19 cellular contexts compared by ENCODE assay signal in the genomic region with DNA sequence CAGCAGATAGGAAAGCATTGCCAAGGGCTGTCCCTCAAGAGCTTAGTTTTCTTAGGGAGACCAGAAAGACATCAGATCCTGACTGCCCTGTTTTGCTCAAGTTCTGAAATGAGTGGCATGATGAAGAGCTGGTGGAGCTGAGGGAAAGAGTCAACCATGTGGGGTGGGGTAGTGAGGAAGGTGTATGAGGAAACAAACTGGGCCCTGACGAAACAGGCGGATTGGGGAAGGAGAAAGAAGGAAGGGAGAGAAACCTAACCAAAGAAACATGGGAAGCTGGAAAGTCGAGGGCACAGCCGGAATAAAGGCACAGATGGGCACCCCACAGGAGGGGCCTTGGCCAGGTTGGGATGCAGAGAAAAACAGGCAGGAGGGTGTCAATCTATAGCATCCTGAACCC. TPM values are rescaled to one million over a fixed set of nuclear protein-coding genes. Genes with fewer than 3 reads are reported as not detected.
DNase-seq lines count a peak whose midpoint lies in the region; ATAC-seq and TF ChIP-seq lines count a peak whose summit lies in the region.
"Had no signal": no experiment of that assay in that cellular context is flagged by ENCODE, and none has a peak within 500 bp of the region (broad histone marks: within the 10 kb centered on the region; RNA-seq: fewer than 3 reads in every experiment).

No MANE protein-coding gene starts in this region.

- no peaks in the 10 kb centered on the region for H3K27me3 Mint-ChIP-seq in activated T-cell treated with anti-CD3 and anti-CD28 coated beads, Interleukin-2, amount 50 U/mL, for 24 hours
- peaks cover 1% of the 10 kb centered on the region for H3K27me3 Mint-ChIP-seq in IgD-negative memory B cell
- no peaks in the 10 kb centered on the region for H3K27me3 Mint-ChIP-seq in central memory CD8-positive, alpha-beta T cell

- no peaks in the 10 kb centered on the region for H3K9me3 Mint-ChIP-seq in activated T-cell treated with anti-CD3 and anti-CD28 coated beads, Interleukin-2, amount 50 U/mL, for 24 hours
- H3K9me3 Mint-ChIP-seq in IgD-negative memory B cell, result no peaks in the 10 kb centered on the region
- no peaks in the 10 kb centered on the region for H3K9me3 Mint-ChIP-seq in central memory CD8-positive, alpha-beta T cell
- no peaks in the 10 kb centered on the region for H3K9me3 Mint-ChIP-seq in stimulated activated effector memory CD8-positive, alpha-beta T cell treated with anti-CD3 and anti-CD28 coated beads, Interleukin-12 subunit alpha, Interleukin-12 subunit beta, amount 100 ng/mL, for 72 hours

- no peaks in the 10 kb centered on the region for H3K27me3 ChIP-seq in tibial nerve

- H3K27ac Mint-ChIP-seq in activated T-cell treated with anti-CD3 and anti-CD28 coated beads, Interleukin-2, amount 50 U/mL, for 24 hours, result peak overlapping the region; percentile 98
- H3K27ac Mint-ChIP-seq in IgD-negative memory B cell, result peak overlapping the region in 2 of 3 donors; percentile 25 to 89
- H3K27ac Mint-ChIP-seq in central memory CD8-positive, alpha-beta T cell (ENCODE audit: low read depth), result peak overlapping the region; percentile 75
- peak overlapping the region; percentile 3 for H3K27ac Mint-ChIP-seq in stimulated activated effector memory CD8-positive, alpha-beta T cell treated with anti-CD3 and anti-CD28 coated beads, Interleukin-12 subunit alpha, Interleukin-12 subunit beta, amount 100 ng/mL, for 72 hours

- H3K27ac ChIP-seq in tibial nerve, result no peak overlapping the region
- H3K27ac ChIP-seq: prostate gland, VCaP had no signal

- 86 to 87% methylated on average over 4 of the region's 4 CpGs for WGBS in tibial nerve, 2 donors

- TF ChIP-seq CTCF in tibial nerve (IDR thresholded peaks at IDR 0.05), result no peak

- no peak for ATAC-seq in central memory CD8-positive, alpha-beta T cell (replicated peaks; ENCODE audit: extremely low read depth, poor library complexity, severe bottlenecking)
- no peak for ATAC-seq in stimulated activated effector memory CD8-positive, alpha-beta T cell treated with anti-CD3 and anti-CD28 coated beads, Interleukin-12 subunit alpha, Interleukin-12 subunit beta, amount 100 ng/mL, for 72 hours
- no peak for ATAC-seq in GM18858 (IDR thresholded peaks at IDR 0.05; ENCODE audit: unreplicated experiment)
- ATAC-seq: left colon, SK-N-SH treated with all-trans-retinoic acid at 6 μM for 48 hours had no signal

- TF ChIP-seq POLR2A in tibial nerve (IDR thresholded peaks at IDR 0.05), result no peak

- H3K4me3 ChIP-seq in tibial nerve, result no peak overlapping the region
- H3K4me3 ChIP-seq: prostate gland had no signal

- peaks cover 0 to 55% (median 7%) of the 10 kb centered on the region in 4 donors for H3K4me1 ChIP-seq in tibial nerve
- H3K4me1 ChIP-seq: prostate gland had no signal

- H3K36me3 ChIP-seq in tibial nerve, result peaks cover 7 to 93% (median 31%) of the 10 kb centered on the region in 3 donors

- TF ChIP-seq EP300 in tibial nerve (IDR thresholded peaks at IDR 0.05), result no peak

- peaks cover 72% of the 10 kb centered on the region for H3K4me1 Mint-ChIP-seq in activated T-cell treated with anti-CD3 and anti-CD28 coated beads, Interleukin-2, amount 50 U/mL, for 24 hours (ENCODE audit: low read depth)
- peaks cover 36 to 52% (median 38%) of the 10 kb centered on the region in 3 donors for H3K4me1 Mint-ChIP-seq in IgD-negative memory B cell
- peaks cover 75% of the 10 kb centered on the region for H3K4me1 Mint-ChIP-seq in central memory CD8-positive, alpha-beta T cell
- peaks cover 68% of the 10 kb centered on the region for H3K4me1 Mint-ChIP-seq in stimulated activated effector memory CD8-positive, alpha-beta T cell treated with anti-CD3 and anti-CD28 coated beads, Interleukin-12 subunit alpha, Interleukin-12 subunit beta, amount 100 ng/mL, for 72 hours

- H3K36me3 Mint-ChIP-seq in activated T-cell treated with anti-CD3 and anti-CD28 coated beads, Interleukin-2, amount 50 U/mL, for 24 hours (ENCODE audit: low read depth), result peaks cover 92% of the 10 kb centered on the region
- H3K36me3 Mint-ChIP-seq in IgD-negative memory B cell, result peaks cover 1% of the 10 kb centered on the region
- H3K36me3 Mint-ChIP-seq in central memory CD8-positive, alpha-beta T cell (ENCODE audit: insufficient read depth), result peaks cover 74% of the 10 kb centered on the region
- H3K36me3 Mint-ChIP-seq in stimulated activated effector memory CD8-positive, alpha-beta T cell treated with anti-CD3 and anti-CD28 coated beads, Interleukin-12 subunit alpha, Interleukin-12 subunit beta, amount 100 ng/mL, for 72 hours, result peaks cover 100% of the 10 kb centered on the region

- no peak for DNase-seq in activated T-cell treated with anti-CD3 and anti-CD28 coated beads, Interleukin-2, amount 50 U/mL, for 24 hours
- DNase-seq in activated T-cell treated with anti-CD3 and anti-CD28 coated beads, Interleukin-2, amount 50 U/mL, for 1 hour, result no peak
- DNase-seq in central memory CD8-positive, alpha-beta T cell (ENCODE audit: low spot score in 2 of 2), result no peak
- no peak for DNase-seq in stimulated activated effector memory CD8-positive, alpha-beta T cell treated with anti-CD3 and anti-CD28 coated beads, Interleukin-12 subunit alpha, Interleukin-12 subunit beta, amount 100 ng/mL, for 72 hours (ENCODE audit: low spot score in 2 of 2)
- DNase-seq in tibial nerve (ENCODE audit: low spot score in 2 of 2) (no peak), NCI-H187 (lab: John Stamatoyannopoulos, UW) (no peak)
- DNase-seq: ACHN; activated CD8-positive, alpha-beta memory T cell treated with anti-CD3 and anti-CD28 coated beads, Interleukin-2, amount 50 U/mL, for 4 hours; Calu3; foreskin fibroblast; GDM1; left colon; NCI-H1417 treated with DMSO at 0.1 percent for 48 hours; stimulated activated naive CD4-positive, alpha-beta T cell treated with Interleukin-2 at 50 U/mL for 16 hours had no signal

- peak overlapping the region; percentile 40 for H3K4me3 Mint-ChIP-seq in activated T-cell treated with anti-CD3 and anti-CD28 coated beads, Interleukin-2, amount 50 U/mL, for 24 hours
- H3K4me3 Mint-ChIP-seq in IgD-negative memory B cell, result peak overlapping the region in 1 of 4 donors; percentile 48
- H3K4me3 Mint-ChIP-seq in central memory CD8-positive, alpha-beta T cell, result peak overlapping the region; percentile 5
- peak overlapping the region; percentile 9 for H3K4me3 Mint-ChIP-seq in stimulated activated effector memory CD8-positive, alpha-beta T cell treated with anti-CD3 and anti-CD28 coated beads, Interleukin-12 subunit alpha, Interleukin-12 subunit beta, amount 100 ng/mL, for 72 hours

- no peaks in the 10 kb centered on the region for H3K9me3 ChIP-seq in tibial nerve
- H3K9me3 ChIP-seq: prostate gland had no signal

RNA-seq across cellular contexts. Expression of gene TGOLN2, which starts 8.0 kb away (rescaled TPM):
- 86.7 TPM for polyA plus RNA-seq in IgD-negative memory B cell
- total RNA-seq in tibial nerve, result 100 to 1,000 TPM in 3 of 4 donors, 10 to 100 TPM in 1; 96.9 to 128 (median 109) TPM

RNA-seq across cellular contexts. Expression of gene RETSAT, which starts 34.5 kb away (rescaled TPM):
- 10.6 TPM for polyA plus RNA-seq in IgD-negative memory B cell
- 100 to 1,000 TPM in 2 of 4 donors, 10 to 100 TPM in 2; 74.7 to 113 (median 97.5) TPM for total RNA-seq in tibial nerve

RNA-seq across cellular contexts. Expression of gene ELMOD3, which starts 34.8 kb away (rescaled TPM):
- 16.0 TPM for polyA plus RNA-seq in IgD-negative memory B cell
- total RNA-seq in tibial nerve, result 10 to 100 TPM; 21.2 to 39.0 (median 35.4) TPM

Comparison
In these comparisons a context has a peak if more than half of its experiments do, and no peak if none do; other contexts are left out.
1. H3K27ac Mint-ChIP-seq: peak in every context shown above with its lines; median percentile 98 in activated T-cell treated with anti-CD3 and anti-CD28 coated beads, Interleukin-2, amount 50 U/mL, for 24 hours; 75 in central memory CD8-positive, alpha-beta T cell; 57 in IgD-negative memory B cell; 3 in stimulated activated effector memory CD8-positive, alpha-beta T cell treated with anti-CD3 and anti-CD28 coated beads, Interleukin-12 subunit alpha, Interleukin-12 subunit beta, amount 100 ng/mL, for 72 hours.